In genomic region chr2:134124047-134124753, GRCh38 we compare ENCODE assay signal across 11 cellular contexts.
DNase-seq lines count a peak whose midpoint lies in the region; ATAC-seq lines count a peak whose summit lies in the region.
"Had no signal": no experiment of that assay in that cellular context is flagged by ENCODE, and none has a peak within 500 bp of the region (broad histone marks: within the 10 kb centered on the region; RNA-seq: fewer than 3 reads in every experiment).

No MANE protein-coding gene starts in this region.

- no peak overlapping the region for H3K14ac ChIP-seq in trophoblast cell (ENCODE audit: low read length)

- no peak overlapping the region for H2BK12ac ChIP-seq in trophoblast cell (ENCODE audit: low read length)

- 0 out of 2 replicates have a peak overlapping the region, but pooled peaks have one; percentile 9 for H3K4me3 ChIP-seq in BLaER1
- no peak overlapping the region for H3K4me3 ChIP-seq in trophoblast cell (ENCODE audit: low read depth, low read length)

- no peak overlapping the region for H4K91ac ChIP-seq in trophoblast cell (ENCODE audit: low read depth, low read length)

- peak; percentile 63 for ATAC-seq in left colon
- ATAC-seq in GM19328 (IDR thresholded peaks at IDR 0.05; ENCODE audit: unreplicated experiment): no peak
- ATAC-seq: Right ventricle myocardium inferior had no signal

- peaks cover 93% of the 10 kb centered on the region for H4K20me1 ChIP-seq in BLaER1

- H3K79me2 ChIP-seq in trophoblast cell (ENCODE audit: control insufficient read depth, insufficient read depth, low read length, poor library complexity): peaks cover 12% of the 10 kb centered on the region

- peaks cover 6% of the 10 kb centered on the region; the same call in 1 of the 2 replicates for H3K9me3 ChIP-seq in BLaER1
- no peaks in the 10 kb centered on the region for H3K9me3 ChIP-seq in trophoblast cell (ENCODE audit: insufficient read depth, low read depth, low read length)

- H3K4ac ChIP-seq in trophoblast cell (ENCODE audit: low read depth, low read length): no peak overlapping the region

- no peak overlapping the region for H2AK5ac ChIP-seq in trophoblast cell (ENCODE audit: low read length)

- peak overlapping the region; percentile 88 for H3K4me2 ChIP-seq in BLaER1
- no peak overlapping the region for H3K4me2 ChIP-seq in trophoblast cell (ENCODE audit: low read length)

- no peak overlapping the region for H4K12ac ChIP-seq in trophoblast cell (ENCODE audit: low read depth, low read length)

- H3K27me3 ChIP-seq in BLaER1 (no peaks in the 10 kb centered on the region), trophoblast cell (ENCODE audit: insufficient read depth, low read length) (no peaks in the 10 kb centered on the region)

- H2BK120ac ChIP-seq in trophoblast cell (ENCODE audit: insufficient read depth, low read length, poor library complexity): no peak overlapping the region

- H3K4me1 ChIP-seq in BLaER1: peaks cover 77% of the 10 kb centered on the region
- H3K4me1 ChIP-seq in trophoblast cell (ENCODE audit: control insufficient read depth in 1 of 2, insufficient read depth in 2 of 2, low read length in 2 of 2): peaks cover 3 to 8% of the 10 kb centered on the region in 2 experiments

- H3K79me1 ChIP-seq in trophoblast cell (ENCODE audit: low read length): peaks cover 12% of the 10 kb centered on the region

- H3K9ac ChIP-seq in BLaER1: peak overlapping the region; percentile 49; the same call in 1 of the 2 replicates
- no peak overlapping the region for H3K9ac ChIP-seq in trophoblast cell (ENCODE audit: low read length)

- no peak overlapping the region for H2BK5ac ChIP-seq in trophoblast cell (ENCODE audit: low read depth, low read length, poor library complexity)

- intact Hi-C loops in left colon (cut with DNase I, micrococcal nuclease): no loop called here

- DNase-seq in HuH-7.5 (ENCODE audit: low spot score) (peak; percentile 51), NCI-H748 (lab: John Stamatoyannopoulos, UW; ENCODE audit: unreplicated experiment) (peak; percentile 93), left colon (peak; percentile 69 to 74), trophoblast cell (no peak), SIG-M5 (lab: John Stamatoyannopoulos, UW) (no peak), OCI-M2 (lab: John Stamatoyannopoulos, UW; ENCODE audit: unreplicated experiment) (no peak)
- DNase-seq: occipital lobe; stimulated activated CD4-positive, alpha-beta T cell treated with anti-CD3 and anti-CD28 coated beads, Interleukin-4, amount 100 ng/mL, for 24 hours had no signal

- H3K36me3 ChIP-seq in BLaER1 (peaks cover 43% of the 10 kb centered on the region), trophoblast cell (ENCODE audit: control insufficient read depth in 1 of 2, insufficient read depth in 2 of 2, low read length in 2 of 2) (no peaks in the 10 kb centered on the region)

- WGBS in trophoblast cell (ENCODE audit: extremely low coverage, insufficient coverage, insufficient read length): no CpG with 5 or more reads among the region's 3 CpGs

- H2AFZ ChIP-seq in trophoblast cell (ENCODE audit: insufficient read depth, low read length, poor library complexity): no peak overlapping the region

- H4K8ac ChIP-seq in trophoblast cell (ENCODE audit: low read depth, low read length): no peak overlapping the region

- H3K27ac ChIP-seq in BLaER1 (peak overlapping the region; percentile 28; the same call in 1 of the 2 replicates), trophoblast cell (ENCODE audit: low read depth, low read length) (no peak overlapping the region)

- H3K18ac ChIP-seq in trophoblast cell (ENCODE audit: low read length): no peak overlapping the region

- H3K23ac ChIP-seq in trophoblast cell (ENCODE audit: low read length): no peak overlapping the region

Comparison
In these comparisons a context has a peak if more than half of its experiments do, and no peak if none do; other contexts are left out.
1. DNase-seq: peak in HuH-7.5 (single experiment), NCI-H748 (single experiment) and left colon (2 of 2); none in trophoblast cell (0 of 2), SIG-M5 (single experiment) and OCI-M2 (single experiment).